Comparison of ENCODE assay signal across 8 cellular contexts in the genomic region with DNA sequence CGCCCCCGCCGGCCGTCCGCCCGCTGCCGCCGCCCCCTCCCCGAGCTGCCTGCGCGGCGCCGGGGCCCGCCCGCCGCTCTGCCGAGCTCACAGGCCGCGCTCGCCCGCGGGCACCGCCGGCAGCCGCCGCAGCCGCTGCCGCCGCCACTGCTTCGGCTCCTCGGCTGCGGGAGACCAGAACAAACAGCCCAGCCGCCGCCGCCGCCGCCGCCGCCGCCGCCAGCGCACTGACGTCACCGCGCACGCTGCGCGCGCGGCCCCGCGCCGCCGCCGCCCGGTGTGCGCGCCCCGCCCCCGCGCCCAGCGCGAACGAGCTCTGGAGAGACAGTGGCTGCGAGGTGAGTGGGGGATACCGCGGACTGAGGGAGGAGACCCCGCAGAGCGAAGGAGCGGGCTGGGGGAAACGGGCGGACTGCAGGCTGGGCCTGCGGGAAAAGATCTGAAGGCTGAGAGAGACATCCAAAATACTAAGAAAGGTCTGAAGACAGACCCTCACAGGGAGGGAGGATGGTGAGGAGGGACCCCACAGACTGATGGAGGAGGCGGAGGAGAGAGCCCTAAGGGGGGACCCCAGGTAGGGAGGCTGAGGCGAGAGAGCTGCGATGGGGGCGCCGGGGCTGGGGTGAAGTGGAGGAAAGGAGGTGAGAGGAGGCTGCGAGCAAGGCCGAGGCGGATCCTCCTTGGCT. TPM values are rescaled to one million over a fixed set of nuclear protein-coding genes. Genes with fewer than 3 reads are reported as not detected.
DNase-seq lines count a peak whose midpoint lies in the region; ATAC-seq, FAIRE-seq and TF ChIP-seq lines count a peak whose summit lies in the region.

A gene (minus strand): TSS at position 229 of the 686 bp plus-strand sequence. CDS start 59,440 bp downstream, outside the sequence.

- H3K4me3 ChIP-seq in fibroblast of pulmonary artery (replicated peaks; ENCODE audit: low read depth, low read length): peak within 1 kb of the TSS; percentile 93

- peak; percentile 66 for TF ChIP-seq POLR2A in GM18951 (IDR thresholded peaks at IDR 0.05; ENCODE audit: extremely low read depth, insufficient read depth, insufficient read length)

- H3K4me1 Mint-ChIP-seq in activated T-helper 17 cell treated with anti-CD3 and anti-CD28 coated beads, Interleukin-2, amount 50 U/mL, for 72 hours: peaks cover 14% of the 10 kb centered on the region
- peaks cover 38% of the 10 kb centered on the region for H3K4me1 Mint-ChIP-seq in nephron
- H3K4me1 Mint-ChIP-seq in stimulated activated naive CD8-positive, alpha-beta T cell treated with anti-CD3 and anti-CD28 coated beads, Interleukin-15, Interleukin-2, amounts not matched to agents 100 ng/mL and 50 ng/mL, for 24 hours (ENCODE audit: low read depth): peaks cover 57% of the 10 kb centered on the region

- FAIRE-seq in RCC 7860 (lab: Jason Lieb, UNC): no peak

- ATAC-seq in HG03520 (IDR thresholded peaks at IDR 0.05; ENCODE audit: unreplicated experiment): peak; percentile 45
- peak; percentile 73 for ATAC-seq in activated T-helper 17 cell treated with anti-CD3 and anti-CD28 coated beads, Interleukin-2, amount 50 U/mL, for 72 hours (replicated peaks)

- peak within 1 kb of the TSS; percentile 91 for H3K4me3 Mint-ChIP-seq in activated T-helper 17 cell treated with anti-CD3 and anti-CD28 coated beads, Interleukin-2, amount 50 U/mL, for 72 hours
- peak within 1 kb of the TSS; percentile 97 to 100 (median 99) for H3K4me3 Mint-ChIP-seq in nephron
- H3K4me3 Mint-ChIP-seq in stimulated activated naive CD8-positive, alpha-beta T cell treated with anti-CD3 and anti-CD28 coated beads, Interleukin-15, Interleukin-2, amounts not matched to agents 100 ng/mL and 50 ng/mL, for 24 hours: peak within 1 kb of the TSS; percentile 96

- peaks cover 51% of the 10 kb centered on the region for H3K36me3 Mint-ChIP-seq in activated T-helper 17 cell treated with anti-CD3 and anti-CD28 coated beads, Interleukin-2, amount 50 U/mL, for 72 hours (ENCODE audit: low read depth)
- H3K36me3 Mint-ChIP-seq in nephron (ENCODE audit: low read depth): peaks cover 9% of the 10 kb centered on the region
- peaks cover 24% of the 10 kb centered on the region for H3K36me3 Mint-ChIP-seq in stimulated activated naive CD8-positive, alpha-beta T cell treated with anti-CD3 and anti-CD28 coated beads, Interleukin-15, Interleukin-2, amounts not matched to agents 100 ng/mL and 50 ng/mL, for 24 hours (ENCODE audit: low read depth)

- no peak for TF ChIP-seq CTCF in fibroblast of pulmonary artery (IDR thresholded peaks at IDR 0.05; ENCODE audit: low read length, missing control alignments)
- TF ChIP-seq CTCF in nephron (IDR thresholded peaks at IDR 0.05; ENCODE audit: unreplicated experiment in 3 of 3): no peak

- no peaks in the 10 kb centered on the region for H3K9me3 Mint-ChIP-seq in activated T-helper 17 cell treated with anti-CD3 and anti-CD28 coated beads, Interleukin-2, amount 50 U/mL, for 72 hours
- no peaks in the 10 kb centered on the region for H3K9me3 Mint-ChIP-seq in nephron
- no peaks in the 10 kb centered on the region for H3K9me3 Mint-ChIP-seq in stimulated activated naive CD8-positive, alpha-beta T cell treated with anti-CD3 and anti-CD28 coated beads, Interleukin-15, Interleukin-2, amounts not matched to agents 100 ng/mL and 50 ng/mL, for 24 hours

- H3K27me3 Mint-ChIP-seq in activated T-helper 17 cell treated with anti-CD3 and anti-CD28 coated beads, Interleukin-2, amount 50 U/mL, for 72 hours: no peaks in the 10 kb centered on the region
- no peaks in the 10 kb centered on the region for H3K27me3 Mint-ChIP-seq in nephron (ENCODE audit: low read depth)
- H3K27me3 Mint-ChIP-seq in stimulated activated naive CD8-positive, alpha-beta T cell treated with anti-CD3 and anti-CD28 coated beads, Interleukin-15, Interleukin-2, amounts not matched to agents 100 ng/mL and 50 ng/mL, for 24 hours: no peaks in the 10 kb centered on the region

- in situ Hi-C loops in GM18951 (cut with MboI; ENCODE audit: low sequenced_read_pairs, unreplicated experiment): no loop called here

- DNase-seq in AG08396 (ENCODE audit: low spot score): peak; percentile 93
- DNase-seq in RCC 7860 (ENCODE audit: low spot score): peak; percentile 21
- DNase-seq in fibroblast of pulmonary artery (ENCODE audit: low read depth): peak; percentile 50

- peak within 1 kb of the TSS; percentile 98 for H3K27ac Mint-ChIP-seq in activated T-helper 17 cell treated with anti-CD3 and anti-CD28 coated beads, Interleukin-2, amount 50 U/mL, for 72 hours
- peak within 1 kb of the TSS; percentile 95 to 97 (median 97) for H3K27ac Mint-ChIP-seq in nephron
- H3K27ac Mint-ChIP-seq in stimulated activated naive CD8-positive, alpha-beta T cell treated with anti-CD3 and anti-CD28 coated beads, Interleukin-15, Interleukin-2, amounts not matched to agents 100 ng/mL and 50 ng/mL, for 24 hours: peak within 1 kb of the TSS; percentile 98

RNA-seq across cellular contexts. Expression of the gene that starts here (rescaled TPM):
- total RNA-seq in activated T-helper 17 cell treated with anti-CD3 and anti-CD28 coated beads, Interleukin-2, amount 50 U/mL, for 72 hours: 10 to 100 TPM; 90.4 to 96.7 TPM

Comparison
In these comparisons a context has a peak if more than half of its experiments do, and no peak if none do; other contexts are left out.
1. Peak in every context shown above with its lines: DNase-seq, ATAC-seq and H3K4me3 ChIP-seq.
2. DNase-seq: peak in every context shown above with its lines; median percentile 93 in AG08396; 50 in fibroblast of pulmonary artery; 21 in RCC 7860.